In genomic region chr2:152384992-152385391, GRCh38 we compare ENCODE assay signal across 1 cellular context.
TF ChIP-seq lines count a peak whose summit lies in the region.

No MANE protein-coding gene starts in this region.

TF ChIP-seq in HepG2, 621 proteins besides CTCF, POLR2A, EP300 and RAD21 (continued from another document and continues in another):
- peak; percentile 95 for TF ChIP-seq CEBPG (CRISPR knock-in tag; IDR thresholded peaks at IDR 0.05)
- TF ChIP-seq ZNF33A (CRISPR knock-in tag; IDR thresholded peaks at IDR 0.05; ENCODE audit: borderline replicate concordance) = no peak
- no peak for TF ChIP-seq ZKSCAN5 (CRISPR knock-in tag; IDR thresholded peaks at IDR 0.05)
- TF ChIP-seq ZNF451 (CRISPR knock-in tag; IDR thresholded peaks at IDR 0.05) = no peak
- TF ChIP-seq UBTF (CRISPR knock-in tag; IDR thresholded peaks at IDR 0.05) = no peak
- no peak for TF ChIP-seq SALL2 (CRISPR knock-in tag; IDR thresholded peaks at IDR 0.05)
- TF ChIP-seq MAX (IDR thresholded peaks at IDR 0.05) = 0 out of 2 replicates have a peak, but pooled peaks have one; percentile 27
- no peak for TF ChIP-seq HMGA1 (CRISPR knock-in tag; conservative IDR thresholded peaks at IDR 0.05)
- no peak for TF ChIP-seq ZNF564 (CRISPR knock-in tag; IDR thresholded peaks at IDR 0.05)
- 0 out of 2 replicates have a peak, but pooled peaks have one; percentile 52 for TF ChIP-seq KMT2A (CRISPR knock-in tag; IDR thresholded peaks at IDR 0.05)
- TF ChIP-seq ONECUT2 (CRISPR knock-in tag; IDR thresholded peaks at IDR 0.05) = no peak
- TF ChIP-seq SETDB1 (CRISPR knock-in tag; IDR thresholded peaks at IDR 0.05; ENCODE audit: borderline replicate concordance) = no peak
- peak; percentile 82 for TF ChIP-seq ARID5B (CRISPR knock-in tag; IDR thresholded peaks at IDR 0.05)
- TF ChIP-seq ZNF605 (CRISPR knock-in tag; IDR thresholded peaks at IDR 0.05) = no peak
- no peak for TF ChIP-seq SP2 (CRISPR knock-in tag; IDR thresholded peaks at IDR 0.05)
- no peak for TF ChIP-seq HNRNPUL1 (IDR thresholded peaks at IDR 0.05; ENCODE audit: low read depth, low read length)
- TF ChIP-seq, protein P1, sequence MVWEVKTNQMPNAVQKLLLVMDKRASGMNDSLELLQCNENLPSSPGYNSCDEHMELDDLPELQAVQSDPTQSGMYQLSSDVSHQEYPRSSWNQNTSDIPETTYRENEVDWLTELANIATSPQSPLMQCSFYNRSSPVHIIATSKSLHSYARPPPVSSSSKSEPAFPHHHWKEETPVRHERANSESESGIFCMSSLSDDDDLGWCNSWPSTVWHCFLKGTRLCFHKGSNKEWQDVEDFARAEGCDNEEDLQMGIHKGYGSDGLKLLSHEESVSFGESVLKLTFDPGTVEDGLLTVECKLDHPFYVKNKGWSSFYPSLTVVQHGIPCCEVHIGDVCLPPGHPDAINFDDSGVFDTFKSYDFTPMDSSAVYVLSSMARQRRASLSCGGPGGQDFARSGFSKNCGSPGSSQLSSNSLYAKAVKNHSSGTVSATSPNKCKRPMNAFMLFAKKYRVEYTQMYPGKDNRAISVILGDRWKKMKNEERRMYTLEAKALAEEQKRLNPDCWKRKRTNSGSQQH (CRISPR knock-in tag; IDR thresholded peaks at IDR 0.05; ENCODE audit: low read depth) = no peak
- TF ChIP-seq, protein P2, sequence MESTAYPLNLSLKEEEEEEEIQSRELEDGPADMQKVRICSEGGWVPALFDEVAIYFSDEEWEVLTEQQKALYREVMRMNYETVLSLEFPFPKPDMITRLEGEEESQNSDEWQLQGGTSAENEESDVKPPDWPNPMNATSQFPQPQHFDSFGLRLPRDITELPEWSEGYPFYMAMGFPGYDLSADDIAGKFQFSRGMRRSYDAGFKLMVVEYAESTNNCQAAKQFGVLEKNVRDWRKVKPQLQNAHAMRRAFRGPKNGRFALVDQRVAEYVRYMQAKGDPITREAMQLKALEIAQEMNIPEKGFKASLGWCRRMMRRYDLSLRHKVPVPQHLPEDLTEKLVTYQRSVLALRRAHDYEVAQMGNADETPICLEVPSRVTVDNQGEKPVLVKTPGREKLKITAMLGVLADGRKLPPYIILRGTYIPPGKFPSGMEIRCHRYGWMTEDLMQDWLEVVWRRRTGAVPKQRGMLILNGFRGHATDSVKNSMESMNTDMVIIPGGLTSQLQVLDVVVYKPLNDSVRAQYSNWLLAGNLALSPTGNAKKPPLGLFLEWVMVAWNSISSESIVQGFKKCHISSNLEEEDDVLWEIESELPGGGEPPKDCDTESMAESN (CRISPR knock-in tag; conservative IDR thresholded peaks at IDR 0.05) = no peak
- no peak for TF ChIP-seq ZNF274 (CRISPR knock-in tag; IDR thresholded peaks at IDR 0.05)
- no peak for TF ChIP-seq HIVEP1 (CRISPR knock-in tag; IDR thresholded peaks at IDR 0.05)
- no peak for TF ChIP-seq SNRNP70 (IDR thresholded peaks at IDR 0.05; ENCODE audit: low read depth, low read length)
- peak; percentile 78; the same call in 1 of the 2 replicates for TF ChIP-seq KDM1A (CRISPR knock-in tag; IDR thresholded peaks at IDR 0.05)
- TF ChIP-seq ZNF468 (CRISPR knock-in tag; IDR thresholded peaks at IDR 0.05) = no peak
- no peak for TF ChIP-seq SKI (IDR thresholded peaks at IDR 0.05; ENCODE audit: partially characterized antibody)
- no peak for TF ChIP-seq NR0B2 (CRISPR knock-in tag; IDR thresholded peaks at IDR 0.05)
- TF ChIP-seq, protein P3, sequence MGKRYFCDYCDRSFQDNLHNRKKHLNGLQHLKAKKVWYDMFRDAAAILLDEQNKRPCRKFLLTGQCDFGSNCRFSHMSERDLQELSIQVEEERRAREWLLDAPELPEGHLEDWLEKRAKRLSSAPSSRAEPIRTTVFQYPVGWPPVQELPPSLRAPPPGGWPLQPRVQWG (CRISPR knock-in tag; IDR thresholded peaks at IDR 0.05; ENCODE audit: borderline replicate concordance, low read depth) = no peak
- TF ChIP-seq HMG20B (CRISPR knock-in tag; conservative IDR thresholded peaks at IDR 0.05) = 0 out of 2 replicates have a peak, but pooled peaks have one; percentile 32
- no peak for TF ChIP-seq CBFB (CRISPR knock-in tag; IDR thresholded peaks at IDR 0.05)
- no peak for TF ChIP-seq ISL2 (CRISPR knock-in tag; IDR thresholded peaks at IDR 0.05)
- TF ChIP-seq, protein P4, sequence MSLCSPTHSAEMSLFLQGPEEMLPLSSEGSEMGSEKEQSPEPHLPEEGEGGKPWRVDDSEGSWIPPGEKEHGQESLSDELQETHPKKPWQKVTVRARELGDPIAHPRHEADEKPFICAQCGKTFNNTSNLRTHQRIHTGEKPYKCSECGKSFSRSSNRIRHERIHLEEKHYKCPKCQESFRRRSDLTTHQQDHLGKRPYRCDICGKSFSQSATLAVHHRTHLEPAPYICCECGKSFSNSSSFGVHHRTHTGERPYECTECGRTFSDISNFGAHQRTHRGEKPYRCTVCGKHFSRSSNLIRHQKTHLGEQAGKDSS (CRISPR knock-in tag; IDR thresholded peaks at IDR 0.05; ENCODE audit: borderline replicate concordance, low read depth) = no peak
- no peak for TF ChIP-seq CBX2 (IDR thresholded peaks at IDR 0.05; ENCODE audit: low read depth, low read length)
- TF ChIP-seq CBX2 (CRISPR knock-in tag; IDR thresholded peaks at IDR 0.05; ENCODE audit: low read depth) = no peak
- TF ChIP-seq YY1 (IDR thresholded peaks at IDR 0.05; ENCODE audit: insufficient read depth, insufficient replicate concordance, low read depth, low read length) = no peak
- TF ChIP-seq, protein P5, sequence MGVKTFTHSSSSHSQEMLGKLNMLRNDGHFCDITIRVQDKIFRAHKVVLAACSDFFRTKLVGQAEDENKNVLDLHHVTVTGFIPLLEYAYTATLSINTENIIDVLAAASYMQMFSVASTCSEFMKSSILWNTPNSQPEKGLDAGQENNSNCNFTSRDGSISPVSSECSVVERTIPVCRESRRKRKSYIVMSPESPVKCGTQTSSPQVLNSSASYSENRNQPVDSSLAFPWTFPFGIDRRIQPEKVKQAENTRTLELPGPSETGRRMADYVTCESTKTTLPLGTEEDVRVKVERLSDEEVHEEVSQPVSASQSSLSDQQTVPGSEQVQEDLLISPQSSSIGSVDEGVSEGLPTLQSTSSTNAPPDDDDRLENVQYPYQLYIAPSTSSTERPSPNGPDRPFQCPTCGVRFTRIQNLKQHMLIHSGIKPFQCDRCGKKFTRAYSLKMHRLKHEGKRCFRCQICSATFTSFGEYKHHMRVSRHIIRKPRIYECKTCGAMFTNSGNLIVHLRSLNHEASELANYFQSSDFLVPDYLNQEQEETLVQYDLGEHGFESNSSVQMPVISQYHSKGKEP (CRISPR knock-in tag; IDR thresholded peaks at IDR 0.05) = no peak
- no peak for TF ChIP-seq POLR2G (IDR thresholded peaks at IDR 0.05; ENCODE audit: low read depth, low read length)
- TF ChIP-seq, protein P6, sequence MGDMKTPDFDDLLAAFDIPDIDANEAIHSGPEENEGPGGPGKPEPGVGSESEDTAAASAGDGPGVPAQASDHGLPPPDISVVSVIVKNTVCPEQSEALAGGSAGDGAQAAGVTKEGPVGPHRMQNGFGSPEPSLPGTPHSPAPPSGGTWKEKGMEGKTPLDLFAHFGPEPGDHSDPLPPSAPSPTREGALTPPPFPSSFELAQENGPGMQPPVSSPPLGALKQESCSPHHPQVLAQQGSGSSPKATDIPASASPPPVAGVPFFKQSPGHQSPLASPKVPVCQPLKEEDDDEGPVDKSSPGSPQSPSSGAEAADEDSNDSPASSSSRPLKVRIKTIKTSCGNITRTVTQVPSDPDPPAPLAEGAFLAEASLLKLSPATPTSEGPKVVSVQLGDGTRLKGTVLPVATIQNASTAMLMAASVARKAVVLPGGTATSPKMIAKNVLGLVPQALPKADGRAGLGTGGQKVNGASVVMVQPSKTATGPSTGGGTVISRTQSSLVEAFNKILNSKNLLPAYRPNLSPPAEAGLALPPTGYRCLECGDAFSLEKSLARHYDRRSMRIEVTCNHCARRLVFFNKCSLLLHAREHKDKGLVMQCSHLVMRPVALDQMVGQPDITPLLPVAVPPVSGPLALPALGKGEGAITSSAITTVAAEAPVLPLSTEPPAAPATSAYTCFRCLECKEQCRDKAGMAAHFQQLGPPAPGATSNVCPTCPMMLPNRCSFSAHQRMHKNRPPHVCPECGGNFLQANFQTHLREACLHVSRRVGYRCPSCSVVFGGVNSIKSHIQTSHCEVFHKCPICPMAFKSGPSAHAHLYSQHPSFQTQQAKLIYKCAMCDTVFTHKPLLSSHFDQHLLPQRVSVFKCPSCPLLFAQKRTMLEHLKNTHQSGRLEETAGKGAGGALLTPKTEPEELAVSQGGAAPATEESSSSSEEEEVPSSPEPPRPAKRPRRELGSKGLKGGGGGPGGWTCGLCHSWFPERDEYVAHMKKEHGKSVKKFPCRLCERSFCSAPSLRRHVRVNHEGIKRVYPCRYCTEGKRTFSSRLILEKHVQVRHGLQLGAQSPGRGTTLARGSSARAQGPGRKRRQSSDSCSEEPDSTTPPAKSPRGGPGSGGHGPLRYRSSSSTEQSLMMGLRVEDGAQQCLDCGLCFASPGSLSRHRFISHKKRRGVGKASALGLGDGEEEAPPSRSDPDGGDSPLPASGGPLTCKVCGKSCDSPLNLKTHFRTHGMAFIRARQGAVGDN (CRISPR knock-in tag; IDR thresholded peaks at IDR 0.05) = no peak
